ENCODE assay signal across 2 cellular contexts in the genomic region with DNA sequence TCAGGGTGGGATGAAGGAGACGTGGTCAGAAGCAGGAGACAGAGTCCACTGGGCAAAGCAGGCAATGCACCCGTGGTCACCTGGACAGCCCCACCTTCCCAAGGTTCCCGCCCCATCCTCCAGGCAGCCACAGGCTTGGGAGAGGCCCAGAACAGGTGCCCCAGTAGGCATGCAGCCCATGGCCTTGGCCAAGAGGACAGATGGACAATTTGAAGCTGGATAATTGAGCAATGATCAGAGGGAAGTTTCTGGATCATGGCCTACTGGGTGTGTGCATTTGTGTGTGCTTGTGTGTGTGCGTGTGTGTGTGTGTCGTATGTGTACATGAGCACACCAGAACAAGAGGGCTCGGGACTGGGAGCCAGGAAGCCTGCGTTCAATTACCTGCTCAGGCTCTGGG.
TF ChIP-seq lines count a peak whose summit lies in the region.

No MANE protein-coding gene starts in this region.

TF ChIP-seq in liver, 16 proteins besides CTCF, POLR2A, EP300 and RAD21 (continued from another document):
- peak; percentile 84 for TF ChIP-seq YY1 (IDR thresholded peaks at IDR 0.05)
- TF ChIP-seq, protein P1, sequence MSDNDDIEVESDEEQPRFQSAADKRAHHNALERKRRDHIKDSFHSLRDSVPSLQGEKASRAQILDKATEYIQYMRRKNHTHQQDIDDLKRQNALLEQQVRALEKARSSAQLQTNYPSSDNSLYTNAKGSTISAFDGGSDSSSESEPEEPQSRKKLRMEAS (IDR thresholded peaks at IDR 0.05), result peak; percentile 93
- peak; percentile 76 for TF ChIP-seq FOXA2 (IDR thresholded peaks at IDR 0.05)
- peak; percentile 32 for TF ChIP-seq HNF4G (IDR thresholded peaks at IDR 0.05)
- peak; percentile 78 to 94 for TF ChIP-seq HNF4A (conservative IDR thresholded peaks at IDR 0.05)
- peak in 1 of 2 donors; percentile 49 for TF ChIP-seq GABPA (IDR thresholded peaks at IDR 0.05 in 1 of 2, conservative IDR thresholded peaks at IDR 0.05 in 1 of 2)
- TF ChIP-seq, protein P2, sequence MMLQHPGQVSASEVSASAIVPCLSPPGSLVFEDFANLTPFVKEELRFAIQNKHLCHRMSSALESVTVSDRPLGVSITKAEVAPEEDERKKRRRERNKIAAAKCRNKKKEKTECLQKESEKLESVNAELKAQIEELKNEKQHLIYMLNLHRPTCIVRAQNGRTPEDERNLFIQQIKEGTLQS (IDR thresholded peaks at IDR 0.05), result no peak
- peak; percentile 76 for TF ChIP-seq SP1 (IDR thresholded peaks at IDR 0.05)
- peak; percentile 79 to 96 for TF ChIP-seq RXRA (IDR thresholded peaks at IDR 0.05)
- TF ChIP-seq EGR1 (IDR thresholded peaks at IDR 0.05; ENCODE audit: low read depth in 2 of 2), result no peak
- TF ChIP-seq, protein P3, sequence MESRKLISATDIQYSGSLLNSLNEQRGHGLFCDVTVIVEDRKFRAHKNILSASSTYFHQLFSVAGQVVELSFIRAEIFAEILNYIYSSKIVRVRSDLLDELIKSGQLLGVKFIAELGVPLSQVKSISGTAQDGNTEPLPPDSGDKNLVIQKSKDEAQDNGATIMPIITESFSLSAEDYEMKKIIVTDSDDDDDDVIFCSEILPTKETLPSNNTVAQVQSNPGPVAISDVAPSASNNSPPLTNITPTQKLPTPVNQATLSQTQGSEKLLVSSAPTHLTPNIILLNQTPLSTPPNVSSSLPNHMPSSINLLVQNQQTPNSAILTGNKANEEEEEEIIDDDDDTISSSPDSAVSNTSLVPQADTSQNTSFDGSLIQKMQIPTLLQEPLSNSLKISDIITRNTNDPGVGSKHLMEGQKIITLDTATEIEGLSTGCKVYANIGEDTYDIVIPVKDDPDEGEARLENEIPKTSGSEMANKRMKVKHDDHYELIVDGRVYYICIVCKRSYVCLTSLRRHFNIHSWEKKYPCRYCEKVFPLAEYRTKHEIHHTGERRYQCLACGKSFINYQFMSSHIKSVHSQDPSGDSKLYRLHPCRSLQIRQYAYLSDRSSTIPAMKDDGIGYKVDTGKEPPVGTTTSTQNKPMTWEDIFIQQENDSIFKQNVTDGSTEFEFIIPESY (IDR thresholded peaks at IDR 0.05), result peak; percentile 95
- peak; percentile 83 for TF ChIP-seq REST (IDR thresholded peaks at IDR 0.05)

TF ChIP-seq in HepG2, 621 proteins besides CTCF, POLR2A, EP300 and RAD21 (continued from another document):
- TF ChIP-seq GABPA (IDR thresholded peaks at IDR 0.05; ENCODE audit: low read depth, low read length) (no peak), GABPA (CRISPR knock-in tag; IDR thresholded peaks at IDR 0.05; ENCODE audit: low read depth) (no peak), ZNF543 (CRISPR knock-in tag; IDR thresholded peaks at IDR 0.05) (no peak), KLF15 (CRISPR knock-in tag; IDR thresholded peaks at IDR 0.05; ENCODE audit: borderline replicate concordance) (no peak), ZNF468 (CRISPR knock-in tag; IDR thresholded peaks at IDR 0.05) (no peak), ZNF350 (CRISPR knock-in tag; IDR thresholded peaks at IDR 0.05; ENCODE audit: borderline replicate concordance, low read depth) (no peak), NFE2 (CRISPR knock-in tag; IDR thresholded peaks at IDR 0.05) (no peak), WIZ (CRISPR knock-in tag; IDR thresholded peaks at IDR 0.05) (no peak), ATF1 (CRISPR knock-in tag; IDR thresholded peaks at IDR 0.05) (no peak), ZNF12 (CRISPR knock-in tag; IDR thresholded peaks at IDR 0.05) (no peak), ZMYM2 (CRISPR knock-in tag; IDR thresholded peaks at IDR 0.05) (no peak), SRSF9 (IDR thresholded peaks at IDR 0.05; ENCODE audit: borderline replicate concordance, insufficient read depth, low read depth, low read length, poor library complexity, severe bottlenecking) (no peak), SKI (IDR thresholded peaks at IDR 0.05; ENCODE audit: partially characterized antibody) (no peak)
- TF ChIP-seq, protein P4, sequence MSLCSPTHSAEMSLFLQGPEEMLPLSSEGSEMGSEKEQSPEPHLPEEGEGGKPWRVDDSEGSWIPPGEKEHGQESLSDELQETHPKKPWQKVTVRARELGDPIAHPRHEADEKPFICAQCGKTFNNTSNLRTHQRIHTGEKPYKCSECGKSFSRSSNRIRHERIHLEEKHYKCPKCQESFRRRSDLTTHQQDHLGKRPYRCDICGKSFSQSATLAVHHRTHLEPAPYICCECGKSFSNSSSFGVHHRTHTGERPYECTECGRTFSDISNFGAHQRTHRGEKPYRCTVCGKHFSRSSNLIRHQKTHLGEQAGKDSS (CRISPR knock-in tag; IDR thresholded peaks at IDR 0.05; ENCODE audit: borderline replicate concordance, low read depth), result no peak
- TF ChIP-seq, protein P5, sequence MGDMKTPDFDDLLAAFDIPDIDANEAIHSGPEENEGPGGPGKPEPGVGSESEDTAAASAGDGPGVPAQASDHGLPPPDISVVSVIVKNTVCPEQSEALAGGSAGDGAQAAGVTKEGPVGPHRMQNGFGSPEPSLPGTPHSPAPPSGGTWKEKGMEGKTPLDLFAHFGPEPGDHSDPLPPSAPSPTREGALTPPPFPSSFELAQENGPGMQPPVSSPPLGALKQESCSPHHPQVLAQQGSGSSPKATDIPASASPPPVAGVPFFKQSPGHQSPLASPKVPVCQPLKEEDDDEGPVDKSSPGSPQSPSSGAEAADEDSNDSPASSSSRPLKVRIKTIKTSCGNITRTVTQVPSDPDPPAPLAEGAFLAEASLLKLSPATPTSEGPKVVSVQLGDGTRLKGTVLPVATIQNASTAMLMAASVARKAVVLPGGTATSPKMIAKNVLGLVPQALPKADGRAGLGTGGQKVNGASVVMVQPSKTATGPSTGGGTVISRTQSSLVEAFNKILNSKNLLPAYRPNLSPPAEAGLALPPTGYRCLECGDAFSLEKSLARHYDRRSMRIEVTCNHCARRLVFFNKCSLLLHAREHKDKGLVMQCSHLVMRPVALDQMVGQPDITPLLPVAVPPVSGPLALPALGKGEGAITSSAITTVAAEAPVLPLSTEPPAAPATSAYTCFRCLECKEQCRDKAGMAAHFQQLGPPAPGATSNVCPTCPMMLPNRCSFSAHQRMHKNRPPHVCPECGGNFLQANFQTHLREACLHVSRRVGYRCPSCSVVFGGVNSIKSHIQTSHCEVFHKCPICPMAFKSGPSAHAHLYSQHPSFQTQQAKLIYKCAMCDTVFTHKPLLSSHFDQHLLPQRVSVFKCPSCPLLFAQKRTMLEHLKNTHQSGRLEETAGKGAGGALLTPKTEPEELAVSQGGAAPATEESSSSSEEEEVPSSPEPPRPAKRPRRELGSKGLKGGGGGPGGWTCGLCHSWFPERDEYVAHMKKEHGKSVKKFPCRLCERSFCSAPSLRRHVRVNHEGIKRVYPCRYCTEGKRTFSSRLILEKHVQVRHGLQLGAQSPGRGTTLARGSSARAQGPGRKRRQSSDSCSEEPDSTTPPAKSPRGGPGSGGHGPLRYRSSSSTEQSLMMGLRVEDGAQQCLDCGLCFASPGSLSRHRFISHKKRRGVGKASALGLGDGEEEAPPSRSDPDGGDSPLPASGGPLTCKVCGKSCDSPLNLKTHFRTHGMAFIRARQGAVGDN (CRISPR knock-in tag; IDR thresholded peaks at IDR 0.05), result no peak
TF ChIP-seq in HepG2: peak in this region for 0.
